21 cellular contexts compared by ENCODE assay signal in the genomic region with DNA sequence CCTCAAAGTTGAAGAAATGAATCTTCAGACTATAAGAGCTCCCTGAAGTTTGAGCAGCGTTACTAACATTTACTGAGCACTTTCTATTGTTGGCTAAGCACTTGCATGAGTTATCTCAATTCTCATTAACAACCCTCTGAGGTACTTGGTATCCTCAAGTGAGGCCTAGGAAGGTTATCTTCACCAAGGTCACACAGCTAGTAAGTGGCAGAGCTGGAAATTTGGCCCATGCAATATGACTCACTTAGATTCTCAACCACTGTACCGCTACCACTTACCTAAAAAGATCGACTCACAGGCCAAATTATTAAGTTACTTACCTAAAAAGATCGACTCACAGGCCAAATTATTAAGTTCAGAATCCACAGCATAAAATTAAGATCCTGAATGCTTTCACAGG.
"Had no signal": no experiment of that assay in that cellular context is flagged by ENCODE, and none has a peak within 500 bp of the region (broad histone marks: within the 10 kb centered on the region; RNA-seq: fewer than 3 reads in every experiment).

No MANE protein-coding gene starts in this region.

- H3K36me3 ChIP-seq: tibial nerve, vagina had no signal

- H3K4me3 Mint-ChIP-seq: activated CD8-positive, alpha-beta T cell treated with anti-CD3 and anti-CD28 coated beads for 36 hours; activated naive CD8-positive, alpha-beta T cell; activated T-cell treated with anti-CD3 and anti-CD28 coated beads, Interleukin-2, amount 50 U/mL, for 24 hours; brain; endodermal cell; nephron had no signal

- H3K36me3 Mint-ChIP-seq: activated naive CD8-positive, alpha-beta T cell; brain had no signal

- H3K4me1 Mint-ChIP-seq: nephron had no signal

- H3K9me3 ChIP-seq: tibial nerve, vagina had no signal

- H3K27me3 ChIP-seq: tibial nerve, vagina had no signal

- ATAC-seq: activated CD8-positive, alpha-beta T cell treated with anti-CD3 and anti-CD28 coated beads for 36 hours had no signal

- DNase-seq: activated CD8-positive, alpha-beta T cell treated with anti-CD3 and anti-CD28 coated beads for 36 hours; activated effector memory CD4-positive, alpha-beta T cell treated with anti-CD3 and anti-CD28 coated beads, Interleukin-2, amount 50 U/mL, for 16 hours; activated T-cell treated with anti-CD3 and anti-CD28 coated beads, Interleukin-2, amount 50 U/mL, for 24 hours; central memory CD4-positive, alpha-beta T cell; endodermal cell; foreskin fibroblast; midbrain; nucleus accumbens; retina; stimulated activated CD4-positive, alpha-beta T cell treated with anti-CD3 and anti-CD28 coated beads, Interleukin-12 subunit alpha, Interleukin-12 subunit beta, amount 100 ng/mL, for 4 hours; stimulated activated CD4-positive, alpha-beta T cell treated with anti-CD3 and anti-CD28 coated beads, Interleukin-1b, Interleukin-23, amount 100 ng/mL, for 48 hours; stimulated activated CD8-positive, alpha-beta memory T cell treated with anti-CD3 and anti-CD28 coated beads, Interleukin-4, amount 100 ng/mL, for 48 hours; stimulated activated naive CD4-positive, alpha-beta T cell; substantia nigra; SW 1271 had no signal

- H3K27ac ChIP-seq: epithelial cell of prostate, tibial nerve, vagina had no signal

- H3K4me3 ChIP-seq: tibial nerve, vagina had no signal

- H3K27ac Mint-ChIP-seq: activated CD8-positive, alpha-beta T cell treated with anti-CD3 and anti-CD28 coated beads for 36 hours; activated naive CD8-positive, alpha-beta T cell; activated T-cell treated with anti-CD3 and anti-CD28 coated beads, Interleukin-2, amount 50 U/mL, for 24 hours; endodermal cell; nephron had no signal

- H3K4me1 ChIP-seq: tibial nerve, vagina had no signal

- H3K9me3 Mint-ChIP-seq: activated CD8-positive, alpha-beta T cell treated with anti-CD3 and anti-CD28 coated beads for 36 hours; activated T-cell treated with anti-CD3 and anti-CD28 coated beads, Interleukin-2, amount 50 U/mL, for 24 hours; brain; endodermal cell; nephron had no signal
